In the genomic region with DNA sequence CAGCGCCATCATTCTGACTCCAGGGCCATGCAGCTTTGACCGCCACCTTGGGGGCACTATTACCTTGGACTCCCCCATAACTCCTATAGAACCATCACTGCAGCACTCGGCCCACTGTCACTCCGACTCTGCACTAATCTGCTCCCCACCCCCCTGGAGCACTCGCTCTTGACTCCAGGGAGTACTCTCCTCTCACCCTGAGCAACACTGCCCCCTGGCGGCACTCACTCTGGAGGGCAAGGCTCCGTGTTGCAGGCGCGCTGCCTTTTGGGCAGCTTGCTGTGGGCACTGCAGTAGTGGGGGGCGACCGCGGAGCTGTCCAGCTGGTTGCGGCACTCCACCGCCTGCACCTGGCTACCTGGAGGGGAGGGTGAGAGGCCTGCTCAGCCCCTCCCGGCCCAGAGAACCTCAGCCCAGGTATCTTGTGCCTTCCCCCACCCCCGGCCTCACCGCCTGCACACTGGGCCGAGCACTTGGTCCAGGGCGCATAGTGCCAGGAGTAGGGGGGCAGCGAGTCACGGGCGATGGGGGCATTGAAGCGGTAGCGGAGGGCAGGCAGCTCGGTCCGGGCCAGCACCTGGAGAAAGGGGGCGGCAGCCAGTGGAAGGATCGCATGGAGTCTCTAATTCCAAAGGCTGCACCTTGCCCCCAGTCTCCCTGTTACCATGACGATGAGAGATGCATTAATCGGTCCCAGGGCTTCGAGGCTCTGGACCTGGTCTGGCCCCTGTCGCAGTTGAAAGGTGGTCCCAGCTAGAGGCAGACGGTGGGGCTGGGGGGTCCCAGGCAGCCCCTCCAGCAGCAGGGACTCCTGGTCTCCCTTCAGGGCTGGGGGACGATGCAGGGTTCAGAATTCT, we compare ENCODE assay signal across 1 cellular context.
TF ChIP-seq lines count a peak whose summit lies in the region.

No MANE protein-coding gene starts in this region.

TF ChIP-seq in HCT116, 20 proteins besides CTCF, POLR2A, EP300 and RAD21 (continued from another document):
- TF ChIP-seq, protein P1, sequence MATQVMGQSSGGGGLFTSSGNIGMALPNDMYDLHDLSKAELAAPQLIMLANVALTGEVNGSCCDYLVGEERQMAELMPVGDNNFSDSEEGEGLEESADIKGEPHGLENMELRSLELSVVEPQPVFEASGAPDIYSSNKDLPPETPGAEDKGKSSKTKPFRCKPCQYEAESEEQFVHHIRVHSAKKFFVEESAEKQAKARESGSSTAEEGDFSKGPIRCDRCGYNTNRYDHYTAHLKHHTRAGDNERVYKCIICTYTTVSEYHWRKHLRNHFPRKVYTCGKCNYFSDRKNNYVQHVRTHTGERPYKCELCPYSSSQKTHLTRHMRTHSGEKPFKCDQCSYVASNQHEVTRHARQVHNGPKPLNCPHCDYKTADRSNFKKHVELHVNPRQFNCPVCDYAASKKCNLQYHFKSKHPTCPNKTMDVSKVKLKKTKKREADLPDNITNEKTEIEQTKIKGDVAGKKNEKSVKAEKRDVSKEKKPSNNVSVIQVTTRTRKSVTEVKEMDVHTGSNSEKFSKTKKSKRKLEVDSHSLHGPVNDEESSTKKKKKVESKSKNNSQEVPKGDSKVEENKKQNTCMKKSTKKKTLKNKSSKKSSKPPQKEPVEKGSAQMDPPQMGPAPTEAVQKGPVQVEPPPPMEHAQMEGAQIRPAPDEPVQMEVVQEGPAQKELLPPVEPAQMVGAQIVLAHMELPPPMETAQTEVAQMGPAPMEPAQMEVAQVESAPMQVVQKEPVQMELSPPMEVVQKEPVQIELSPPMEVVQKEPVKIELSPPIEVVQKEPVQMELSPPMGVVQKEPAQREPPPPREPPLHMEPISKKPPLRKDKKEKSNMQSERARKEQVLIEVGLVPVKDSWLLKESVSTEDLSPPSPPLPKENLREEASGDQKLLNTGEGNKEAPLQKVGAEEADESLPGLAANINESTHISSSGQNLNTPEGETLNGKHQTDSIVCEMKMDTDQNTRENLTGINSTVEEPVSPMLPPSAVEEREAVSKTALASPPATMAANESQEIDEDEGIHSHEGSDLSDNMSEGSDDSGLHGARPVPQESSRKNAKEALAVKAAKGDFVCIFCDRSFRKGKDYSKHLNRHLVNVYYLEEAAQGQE (IDR thresholded peaks at IDR 0.05; ENCODE audit: low read depth): no peak
- TF ChIP-seq TCF7L2 (IDR thresholded peaks at IDR 0.05; ENCODE audit: borderline replicate concordance, extremely low read depth, insufficient read depth, insufficient read length) (no peak), JUND (IDR thresholded peaks at IDR 0.05) (no peak)
